In genomic region chr7:2821842-2822507, GRCh38 we compare ENCODE assay signal across 8 cellular contexts. TPM values are rescaled to one million over a fixed set of nuclear protein-coding genes. Genes with fewer than 3 reads are reported as not detected.
DNase-seq lines count a peak whose midpoint lies in the region; ATAC-seq and TF ChIP-seq lines count a peak whose summit lies in the region.

No MANE protein-coding gene starts in this region.

- DNase-seq in HK-2 (ENCODE audit: unreplicated experiment) (peak; percentile 60), sigmoid colon (peak; percentile 63)
- DNase-seq in stimulated activated CD4-positive, alpha-beta T cell treated with anti-CD3 and anti-CD28 coated beads, Interleukin-12 subunit alpha, Interleukin-12 subunit beta, amount 100 ng/mL, for 4 hours, result no peak
- no peak for DNase-seq in activated CD4-positive, alpha-beta T cell treated with anti-CD3 and anti-CD28 coated beads for 4 hours
- no peak for DNase-seq in stimulated activated naive CD8-positive, alpha-beta T cell treated with anti-CD3 and anti-CD28 coated beads, Interleukin-15, Interleukin-2, amounts not matched to agents 100 U/mL and 50 U/mL, for 24 hours
- no peak for DNase-seq in natural killer cell treated with Interleukin-12 subunit alpha and Interleukin-12 subunit beta and Interleukin-15 and Interleukin-18, amount 100 ng/mL, for 72 hours (ENCODE audit: low spot score)

- TF ChIP-seq CTCF in sigmoid colon (IDR thresholded peaks at IDR 0.05), result no peak

- ATAC-seq in GM19397 (IDR thresholded peaks at IDR 0.05; ENCODE audit: unreplicated experiment), result peak; percentile 57
- ATAC-seq in stimulated activated naive CD8-positive, alpha-beta T cell treated with anti-CD3 and anti-CD28 coated beads, Interleukin-15, Interleukin-2, amounts not matched to agents 100 U/mL and 50 U/mL, for 24 hours, result no peak
- no peak for ATAC-seq in natural killer cell treated with Interleukin-12 subunit alpha and Interleukin-12 subunit beta and Interleukin-15 and Interleukin-18, amount 100 ng/mL, for 72 hours

- no peaks in the 10 kb centered on the region for H3K27me3 Mint-ChIP-seq in dendritic cell treated with granulocyte-macrophage colony-stimulating factor and Interleukin-4, amounts not matched to agents 40 ng/mL and 50 ng/mL, for 4 days
- no peaks in the 10 kb centered on the region for H3K27me3 Mint-ChIP-seq in natural killer cell treated with Interleukin-12 subunit alpha and Interleukin-12 subunit beta and Interleukin-15 and Interleukin-18, amount 100 ng/mL, for 72 hours

- H3K36me3 Mint-ChIP-seq in dendritic cell treated with granulocyte-macrophage colony-stimulating factor and Interleukin-4, amounts not matched to agents 40 ng/mL and 50 ng/mL, for 4 days (ENCODE audit: low read depth), result peaks cover 7% of the 10 kb centered on the region
- no peaks in the 10 kb centered on the region for H3K36me3 Mint-ChIP-seq in natural killer cell treated with Interleukin-12 subunit alpha and Interleukin-12 subunit beta and Interleukin-15 and Interleukin-18, amount 100 ng/mL, for 72 hours

- H3K36me3 ChIP-seq in sigmoid colon, result no peaks in the 10 kb centered on the region

- peak overlapping the region in 3 of 4 donors; percentile 50 to 60 (median 55) for H3K27ac ChIP-seq in sigmoid colon

- TF ChIP-seq POLR2A in sigmoid colon (IDR thresholded peaks at IDR 0.05), result no peak

- H3K9me3 Mint-ChIP-seq in dendritic cell treated with granulocyte-macrophage colony-stimulating factor and Interleukin-4, amounts not matched to agents 40 ng/mL and 50 ng/mL, for 4 days, result no peaks in the 10 kb centered on the region
- H3K9me3 Mint-ChIP-seq in natural killer cell treated with Interleukin-12 subunit alpha and Interleukin-12 subunit beta and Interleukin-15 and Interleukin-18, amount 100 ng/mL, for 72 hours, result no peaks in the 10 kb centered on the region

- intact Hi-C loops in dendritic cell treated with granulocyte-macrophage colony-stimulating factor and Interleukin-4, amounts not matched to agents 40 ng/mL and 50 ng/mL, for 4 days (cut with micrococcal nuclease), result loop anchor here (10.0 kb wide), 1 partner anchor 97 kb away; no protein-coding TSS in a partner anchor
- intact Hi-C loops in sigmoid colon (cut with DNase I), result no loop called here

- no peak overlapping the region for H3K4me3 ChIP-seq in sigmoid colon

- TF ChIP-seq EP300 in sigmoid colon (IDR thresholded peaks at IDR 0.05), result no peak

- no peaks in the 10 kb centered on the region for H3K27me3 ChIP-seq in sigmoid colon

- H3K4me3 Mint-ChIP-seq in dendritic cell treated with granulocyte-macrophage colony-stimulating factor and Interleukin-4, amounts not matched to agents 40 ng/mL and 50 ng/mL, for 4 days, result no peak overlapping the region
- no peak overlapping the region for H3K4me3 Mint-ChIP-seq in natural killer cell treated with Interleukin-12 subunit alpha and Interleukin-12 subunit beta and Interleukin-15 and Interleukin-18, amount 100 ng/mL, for 72 hours

- peaks cover 62% of the 10 kb centered on the region for H3K4me1 Mint-ChIP-seq in dendritic cell treated with granulocyte-macrophage colony-stimulating factor and Interleukin-4, amounts not matched to agents 40 ng/mL and 50 ng/mL, for 4 days (ENCODE audit: low read depth)
- peaks cover 27% of the 10 kb centered on the region in 2 donors for H3K4me1 Mint-ChIP-seq in natural killer cell treated with Interleukin-12 subunit alpha and Interleukin-12 subunit beta and Interleukin-15 and Interleukin-18, amount 100 ng/mL, for 72 hours (ENCODE audit: low read depth in 2 of 2)

- peaks cover 0 to 86% (median 73%) of the 10 kb centered on the region in 4 donors for H3K4me1 ChIP-seq in sigmoid colon

- WGBS in sigmoid colon, 2 donors, result 85 to 93% methylated on average over 10 of the region's 10 CpGs

- H3K9me3 ChIP-seq in sigmoid colon, result no peaks in the 10 kb centered on the region

- peak overlapping the region; percentile 66 for H3K27ac Mint-ChIP-seq in dendritic cell treated with granulocyte-macrophage colony-stimulating factor and Interleukin-4, amounts not matched to agents 40 ng/mL and 50 ng/mL, for 4 days
- H3K27ac Mint-ChIP-seq in natural killer cell treated with Interleukin-12 subunit alpha and Interleukin-12 subunit beta and Interleukin-15 and Interleukin-18, amount 100 ng/mL, for 72 hours, result no peak overlapping the region

RNA-seq across cellular contexts. Expression of gene GNA12, which starts 22.1 kb away (rescaled TPM):
- total RNA-seq in sigmoid colon, result 10 to 100 TPM; 21.4 to 46.5 (median 24.6) TPM
- 10 to 100 TPM; 13.2 to 22.7 (median 18.6) TPM for polyA plus RNA-seq in sigmoid colon
- total RNA-seq in natural killer cell treated with Interleukin-12 subunit alpha and Interleukin-12 subunit beta and Interleukin-15 and Interleukin-18, amount 100 ng/mL, for 72 hours, result 10 to 100 TPM; 15.5 to 27.1 TPM

Comparison
In these comparisons a context has a peak if more than half of its experiments do, and no peak if none do; other contexts are left out.
1. DNase-seq: peak in HK-2 (single experiment) and sigmoid colon (single experiment); none in stimulated activated CD4-positive, alpha-beta T cell treated with anti-CD3 and anti-CD28 coated beads, Interleukin-12 subunit alpha, Interleukin-12 subunit beta, amount 100 ng/mL, for 4 hours (single experiment), activated CD4-positive, alpha-beta T cell treated with anti-CD3 and anti-CD28 coated beads for 4 hours (0 of 2), stimulated activated naive CD8-positive, alpha-beta T cell treated with anti-CD3 and anti-CD28 coated beads, Interleukin-15, Interleukin-2, amounts not matched to agents 100 U/mL and 50 U/mL, for 24 hours (single experiment) and natural killer cell treated with Interleukin-12 subunit alpha and Interleukin-12 subunit beta and Interleukin-15 and Interleukin-18, amount 100 ng/mL, for 72 hours (single experiment).